1 cellular context compared by ENCODE assay signal in genomic region chr19:34269489-34269888, GRCh38.
TF ChIP-seq lines count a peak whose summit lies in the region.

No MANE protein-coding gene starts in this region.

TF ChIP-seq in K562, 482 proteins besides CTCF, POLR2A, EP300 and RAD21:
- TF ChIP-seq AFF1 (IDR thresholded peaks at IDR 0.05; ENCODE audit: low read depth in 1 of 2, partially characterized antibody in 2 of 2) (no peak), CEBPZ (IDR thresholded peaks at IDR 0.05; ENCODE audit: borderline replicate concordance, low read depth, low read length) (no peak), ZFP1 (CRISPR knock-in tag; IDR thresholded peaks at IDR 0.05) (no peak), FOXP1 (CRISPR knock-in tag; IDR thresholded peaks at IDR 0.05) (no peak), ZNF707 (CRISPR knock-in tag; conservative IDR thresholded peaks at IDR 0.05) (no peak), MCM3 (IDR thresholded peaks at IDR 0.05) (no peak), YY1 (IDR thresholded peaks at IDR 0.05; ENCODE audit: borderline replicate concordance in 1 of 3, control insufficient read depth in 1 of 3, extremely low read depth in 1 of 3, insufficient read depth in 3 of 3, insufficient read length in 1 of 3, insufficient replicate concordance in 2 of 3, low read depth in 1 of 3, low read length in 2 of 3) (no peak), PREB (CRISPR knock-in tag; IDR thresholded peaks at IDR 0.05) (no peak), IRF9 (tag; IDR thresholded peaks at IDR 0.05) (no peak), KLF1 (tag; IDR thresholded peaks at IDR 0.05) (no peak), CCAR2 (IDR thresholded peaks at IDR 0.05; ENCODE audit: low read depth, low read length) (no peak), ETS2 (tag; IDR thresholded peaks at IDR 0.05; ENCODE audit: borderline replicate concordance, poor library complexity, severe bottlenecking) (no peak), YBX1 (IDR thresholded peaks at IDR 0.05) (no peak), SMARCB1 (IDR thresholded peaks at IDR 0.05; ENCODE audit: insufficient read length, low read depth) (no peak), CREB1 (IDR thresholded peaks at IDR 0.05) (no peak), CREB1 (CRISPR knock-in tag; IDR thresholded peaks at IDR 0.05) (no peak), CBX2 (IDR thresholded peaks at IDR 0.05; ENCODE audit: insufficient read depth, low read length, poor library complexity, severe bottlenecking) (no peak), FOXA3 (CRISPR knock-in tag; conservative IDR thresholded peaks at IDR 0.05 in 1 of 2, IDR thresholded peaks at IDR 0.05 in 1 of 2) (no peak)
